In the genomic region with DNA sequence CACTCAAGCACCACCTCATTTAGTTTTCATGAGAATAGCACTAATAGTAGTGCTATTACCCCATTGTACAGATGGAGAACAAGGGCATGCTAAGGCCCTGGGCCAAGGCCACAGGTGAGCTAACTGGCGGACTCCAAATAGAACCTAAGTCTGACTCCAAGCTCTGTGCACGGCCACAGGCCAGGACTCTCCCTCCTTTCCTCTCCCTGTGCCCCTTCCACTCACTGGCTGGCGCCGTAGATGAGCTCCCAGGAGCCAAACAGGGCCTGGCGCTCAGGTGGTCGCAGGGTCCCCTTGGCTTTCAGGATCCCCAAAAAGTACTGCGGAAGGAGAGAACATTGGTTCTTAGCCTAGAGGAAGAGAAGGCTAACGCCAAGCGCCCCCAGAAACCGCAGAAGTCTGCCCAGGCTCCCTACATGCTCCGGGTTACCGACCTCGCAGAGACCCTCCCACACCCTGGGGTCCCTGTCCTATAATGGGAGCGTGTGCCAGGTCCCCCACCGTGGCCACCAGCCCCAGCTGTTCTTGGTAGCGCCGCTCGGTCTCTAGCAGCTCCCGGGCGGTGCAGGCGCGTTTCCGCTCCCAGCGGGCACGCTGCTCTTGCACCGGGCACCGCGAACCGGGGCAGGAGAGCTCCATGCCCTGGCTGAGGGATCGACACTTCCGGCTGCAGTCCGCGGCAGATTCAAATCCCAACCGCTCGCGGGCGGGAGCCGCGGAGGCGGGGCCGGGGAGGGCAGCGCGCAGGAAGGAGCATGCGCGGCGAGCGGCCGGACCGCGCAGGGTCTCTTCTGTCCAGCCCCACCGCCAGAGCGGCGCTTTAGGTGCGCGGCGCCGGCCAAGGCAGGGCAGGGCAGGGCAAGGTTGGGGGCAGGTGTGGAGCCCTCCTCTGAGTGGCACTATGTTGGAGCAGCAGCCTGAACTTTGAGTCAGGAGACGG, we compare ENCODE assay signal across 8 cellular contexts. TPM values are rescaled to one million over a fixed set of nuclear protein-coding genes. Genes with fewer than 3 reads are reported as not detected.
DNase-seq lines count a peak whose midpoint lies in the region; ATAC-seq, FAIRE-seq and TF ChIP-seq lines count a peak whose summit lies in the region.

Gene ARHGEF39, minus strand, starts transcription at position 665 of the 940 bp plus-strand sequence. Its CDS starts 26 bp downstream, at position 639.

- H3K9me1 ChIP-seq in K562 (ENCODE audit: control insufficient read depth, insufficient read depth, low read length), result no peaks in the 10 kb centered on the region

- peak within 1 kb of the TSS; percentile 95 for H2AFZ ChIP-seq in K562 (ENCODE audit: low read depth, low read length)

- TF ChIP-seq POLR2A in K562 (conservative IDR thresholded peaks at IDR 0.05) (peak; percentile 83), sigmoid colon (IDR thresholded peaks at IDR 0.05) (peak in 1 of 2 donors; percentile 48)

- H3K36me3 ChIP-seq in K562 (ENCODE audit: control insufficient read depth, insufficient read depth, low read length), result peaks cover 35% of the 10 kb centered on the region; the same call in 2 of the 3 replicates
- H3K36me3 ChIP-seq in sigmoid colon, result peaks cover 0 to 13% (median 10%) of the 10 kb centered on the region in 4 donors

- 1% methylated on average over 25 of the region's 58 CpGs for WGBS in K562 (ENCODE audit: insufficient coverage, low coverage, missing lambda C conversion rate)
- 3 to 8% methylated on average over 58 of the region's 58 CpGs for WGBS in sigmoid colon, 2 donors

- peak; percentile 41 to 49 (median 44); a peak in 4 of 6 replicates for TF ChIP-seq CTCF in K562 (IDR thresholded peaks at IDR 0.05 in 2 of 3, conservative IDR thresholded peaks at IDR 0.05 in 1 of 3; ENCODE audit: insufficient read depth in 2 of 3, low read depth in 1 of 3, low read length in 3 of 3)
- TF ChIP-seq CTCF in sigmoid colon (IDR thresholded peaks at IDR 0.05), result no peak

- H3K9me3 ChIP-seq in K562 (replicated peaks; ENCODE audit: control insufficient read depth, insufficient read depth, low read depth, low read length), result no peaks in the 10 kb centered on the region
- no peaks in the 10 kb centered on the region for H3K9me3 ChIP-seq in sigmoid colon

- H3K9ac ChIP-seq in K562 (ENCODE audit: insufficient read depth in 1 of 2, low read depth in 2 of 2, low read length in 2 of 2), result peak within 1 kb of the TSS; percentile 91 to 95

- H3K4me3 ChIP-seq in K562 (peak within 1 kb of the TSS; percentile 81), iPS-11a (ENCODE audit: low read depth, low read length) (peak within 1 kb of the TSS; percentile 79), sigmoid colon (peak within 1 kb of the TSS; percentile 27 to 58 (median 48))

- intact Hi-C loops in K562 (cut with micrococcal nuclease) (loop anchor here (10.0 kb wide), 1 partner anchor 150 kb away; the partner anchor contains the start of genes HINT2 and SPAG8), sigmoid colon (cut with DNase I) (loop anchor here (1.0 kb wide), 1 partner anchor 24 kb away; the partner anchor contains the start of gene TPM2)

- H3K4me1 ChIP-seq in K562 (replicated peaks in 1 of 2; ENCODE audit: control insufficient read depth in 2 of 2, insufficient read depth in 2 of 2, low read length in 2 of 2), result peaks cover 13 to 22% of the 10 kb centered on the region in 2 experiments
- H3K4me1 ChIP-seq in sigmoid colon, result peaks cover 0 to 52% (median 48%) of the 10 kb centered on the region in 4 donors

- BruUV-seq in K562 (replicated peaks; lab: Mats Ljungman, UMichigan), result TSS peak; percentile 65

- in situ Hi-C loops in K562 (cut with MboI), result no loop called here

- H3K27ac ChIP-seq in K562 (ENCODE audit: extremely low read depth, low read depth, low read length) (peak within 1 kb of the TSS; percentile 92), sigmoid colon (peak within 1 kb of the TSS; percentile 97 to 98 (median 98))

- POLR2A ChIA-PET in K562 (lab: Yijun Ruan, JAX), result interaction anchor here (0.5 to 2.8 kb wide), 11 partner anchors 15 to 848 kb away, joined by 3 to 6 read pairs (median 4); no protein-coding TSS in a partner anchor

- no peak for TF ChIP-seq EP300 in K562 (IDR thresholded peaks at IDR 0.05; ENCODE audit: low read length)
- TF ChIP-seq EP300 in sigmoid colon (IDR thresholded peaks at IDR 0.05), result no peak

- peak in 1 of 2 experiments; percentile 38; a peak in 1 of 4 replicates for TF ChIP-seq RAD21 in K562 (CRISPR knock-in tag; conservative IDR thresholded peaks at IDR 0.05 in 1 of 2, IDR thresholded peaks at IDR 0.05 in 1 of 2)

- H3K4me2 ChIP-seq in K562 (ENCODE audit: insufficient read depth, low read length), result peak within 1 kb of the TSS; percentile 95

- CTCF ChIA-PET in K562 (lab: Yijun Ruan, JAX; ENCODE audit: low intra/inter-chr PET ratio), result no interaction called here

- H3K27me3 ChIP-seq in K562 (ENCODE audit: control insufficient read depth in 2 of 2, insufficient read depth in 2 of 2, low read length in 2 of 2) (no peaks in the 10 kb centered on the region), sigmoid colon (no peaks in the 10 kb centered on the region)

- H4K20me1 ChIP-seq in K562 (replicated peaks; ENCODE audit: control insufficient read depth, insufficient read depth, low read length), result no peaks in the 10 kb centered on the region

- FAIRE-seq in K562 (lab: Jason Lieb, UNC), result peak; percentile 61

- DNase-seq in NK-92 treated with Interleukin-12 subunit alpha and Interleukin-12 subunit beta, amount 100 ng/mL, for 24 hours (lab: John Stamatoyannopoulos, UW), result peak; percentile 71
- DNase-seq in NK-92 (lab: John Stamatoyannopoulos, UW; ENCODE audit: unreplicated experiment) (no peak), NCI-H1694 treated with DMSO at 0.1 percent for 48 hours (lab: John Stamatoyannopoulos, UW) (peak; percentile 53), T-helper 2 cell (peak; percentile 45 to 83 (median 57)), K562 (ENCODE audit: extremely low read depth in 1 of 4, low spot score in 3 of 4) (peak; percentile 87 to 92 (median 88)), sigmoid colon (peak; percentile 90)

- H3K79me2 ChIP-seq in K562 (ENCODE audit: control insufficient read depth, insufficient read depth, low read length), result peaks cover 18% of the 10 kb centered on the region

- ATAC-seq in HG02870 (IDR thresholded peaks at IDR 0.05; ENCODE audit: unreplicated experiment), result peak; percentile 73
- peak; percentile 96 for ATAC-seq in K562

RNA-seq across cellular contexts. Expression of gene ARHGEF39, which starts in this region (rescaled TPM):
- total RNA-seq in K562 (2011; cell fraction: chromatin; rRNA removed; ENCODE audit: low replicate concordance), result 35.7 and 63.9 TPM in 2 replicates
- total RNA-seq in K562 (2011; cell fraction: nucleolus; rRNA removed), result 41.4 and 45.8 TPM in 2 replicates
- total RNA-seq in K562 (2011; cell fraction: nucleoplasm; rRNA removed), result 37.0 and 37.6 TPM in 2 replicates
- total RNA-seq in K562 (2014; rRNA removed) (7.6 and 7.7 TPM in 2 replicates), K562 (2014; rRNA removed; fragmentation: Illumina TruSeq; extraction: Trizol) (10.0 and 12.0 TPM in 2 replicates), K562 (2015; rRNA removed; fragmentation: Illumina TruSeq; extraction: Trizol) (12.7 and 12.9 TPM in 2 replicates), K562 (2021) (15.1 and 16.1 TPM in 2 replicates), sigmoid colon (1 to 10 TPM in 3 of 4 donors, under 1 TPM in 1; 0.99 to 3.3 (median 1.4) TPM)
- polyA plus RNA-seq in K562 (2011; rRNA removed) (20.7 and 20.8 TPM in 2 replicates), K562 (2014; fragmentation: Illumina TruSeq; extraction: Trizol) (19.6 and 21.7 TPM in 2 replicates), K562 (2014; fragmentation: Nextera tagmentation; extraction: Ambion mirVana) (1 to 10 TPM; 2.8 to 5.5 TPM), K562 (2014; rRNA removed) (17.2 and 21.7 TPM in 2 replicates), sigmoid colon (1 to 10 TPM in 2 of 3 donors, under 1 TPM in 1; 0.60 to 9.0 (median 1.6) TPM)
- 16.1 and 21.4 TPM in 2 replicates for polyA plus RNA-seq in K562 (2011; cell fraction: cytosol; rRNA removed)
- polyA plus RNA-seq in K562 (2011; cell fraction: nucleus; rRNA removed), result 50.2 and 64.3 TPM in 2 replicates
- polyA plus RNA-seq in K562 (2012), result 9.6 and 15.8 TPM in 2 replicates
- polyA minus RNA-seq in K562 (2011; rRNA and poly(A)+ RNA removed), result 11.9 and 12.1 TPM in 2 replicates
- polyA minus RNA-seq in K562 (2011; cell fraction: cytosol; rRNA and poly(A)+ RNA removed), result 10.7 and 12.1 TPM in 2 replicates
- polyA minus RNA-seq in K562 (2011; cell fraction: nucleus; rRNA and poly(A)+ RNA removed), result 16.8 and 19.7 TPM in 2 replicates

Comparison
In these comparisons a context has a peak if more than half of its experiments do, and no peak if none do; other contexts are left out.
1. CTCF ChIP-seq: peak in K562 (3 of 3); none in sigmoid colon (0 of 4).
2. Peak in every context shown above with its lines, with median percentiles within 50 percentile points of each other: H3K4me3 ChIP-seq.